In genomic region chr5:36712719-36713118, GRCh38 we compare ENCODE assay signal across 28 cellular contexts.
"Had no signal": no experiment of that assay in that cellular context is flagged by ENCODE, and none has a peak within 500 bp of the region (broad histone marks: within the 10 kb centered on the region; RNA-seq: fewer than 3 reads in every experiment).

No MANE protein-coding gene starts in this region.

- H3K27me3 Mint-ChIP-seq: activated naive CD8-positive, alpha-beta T cell treated with anti-CD3 and anti-CD28 coated beads, Interleukin-2, amount 50 U/mL, for 24 hours had no signal

- H3K36me3 Mint-ChIP-seq: brain had no signal

- H3K4me3 ChIP-seq: MG63, Peyer's patch, SJCRH30 had no signal

- H3K27ac ChIP-seq: Peyer's patch, RWPE1, SJCRH30 had no signal

- H3K36me3 ChIP-seq: MG63, Peyer's patch, SJCRH30 had no signal

- DNase-seq: activated CD4-positive, alpha-beta T cell treated with anti-CD3 and anti-CD28 coated beads for 4 hours; activated CD4-positive, alpha-beta T cell treated with anti-CD3 and anti-CD28 coated beads, Interleukin-2, amount 50 U/mL, for 4 hours; activated CD8-positive, alpha-beta memory T cell treated with anti-CD3 and anti-CD28 coated beads, Interleukin-2, amount 50 U/mL, for 48 hours; activated CD8-positive, alpha-beta T cell treated with anti-CD3 and anti-CD28 coated beads, Interleukin-2, amount 10 ng/mL, durations not matched to agents 7 days and 5 days; activated effector memory CD4-positive, alpha-beta T cell treated with anti-CD3 and anti-CD28 coated beads, Interleukin-2, amount 50 U/mL, for 16 hours; activated naive CD4-positive, alpha-beta T cell treated with Interleukin-2 at 50 U/mL for 16 hours; activated naive CD8-positive, alpha-beta T cell treated with anti-CD3 and anti-CD28 coated beads, Interleukin-2, amount 50 U/mL, for 24 hours; activated T-cell treated with anti-CD3 and anti-CD28 coated beads, Interleukin-2, amount 50 U/mL, for 1 hour; amygdala; MG63; NCI-H1105; NCI-H1436; NCI-H1694 treated with DMSO at 0.1 percent for 48 hours; NCI-H2029 treated with DMSO at 0.1 percent for 48 hours; NCI-H345; NCI-H510A; NCI-H526 treated with DMSO at 0.1 percent for 48 hours; Peyer's patch; Right ventricle myocardium superior; SJCRH30; SK-N-SH; T-helper 1 cell had no signal

- H3K27ac Mint-ChIP-seq: activated CD8-positive, alpha-beta T cell treated with anti-CD3 and anti-CD28 coated beads, Interleukin-2, amount 10 ng/mL, durations not matched to agents 7 days and 5 days; activated naive CD4-positive, alpha-beta T cell treated with anti-CD3 and anti-CD28 coated beads, Interleukin-2, amount 50 U/mL, for 72 hours; activated naive CD8-positive, alpha-beta T cell treated with anti-CD3 and anti-CD28 coated beads, Interleukin-2, amount 50 U/mL, for 24 hours; activated T-helper 1 cell treated with anti-CD3 and anti-CD28 coated beads, Interleukin-12 subunit alpha, Interleukin-12 subunit beta, Interleukin-2, Interleukin-4 antibody, amounts not matched to agents 30 ng/mL and 10 ng/mL and 1 ng/mL, durations not matched to agents 14 hours and 24 hours and 36 hours had no signal

- H3K4me2 ChIP-seq: SK-N-SH had no signal

- H3K4me1 Mint-ChIP-seq: activated naive CD8-positive, alpha-beta T cell treated with anti-CD3 and anti-CD28 coated beads, Interleukin-2, amount 50 U/mL, for 24 hours had no signal

- H3K9me3 Mint-ChIP-seq: activated T-helper 1 cell treated with anti-CD3 and anti-CD28 coated beads, Interleukin-12 subunit alpha, Interleukin-12 subunit beta, Interleukin-2, Interleukin-4 antibody, amounts not matched to agents 30 ng/mL and 10 ng/mL and 1 ng/mL, durations not matched to agents 14 hours and 24 hours and 36 hours had no signal

- H3K4me1 ChIP-seq: Peyer's patch, SJCRH30 had no signal

- H3K27me3 ChIP-seq: MG63, Peyer's patch, SJCRH30 had no signal

- H3K9me3 ChIP-seq: MG63, Peyer's patch, SK-N-SH had no signal

- ATAC-seq: activated CD4-positive, CD25-positive, alpha-beta regulatory T cell treated with anti-CD3 and anti-CD28 coated beads, Interleukin-2, amount 50 U/mL, for 24 hours; activated CD8-positive, alpha-beta T cell treated with anti-CD3 and anti-CD28 coated beads, Interleukin-2, amount 10 ng/mL, durations not matched to agents 7 days and 5 days; activated naive CD8-positive, alpha-beta T cell treated with anti-CD3 and anti-CD28 coated beads, Interleukin-2, amount 50 U/mL, for 24 hours had no signal

- H3K4me3 Mint-ChIP-seq: activated CD8-positive, alpha-beta T cell treated with anti-CD3 and anti-CD28 coated beads, Interleukin-2, amount 10 ng/mL, durations not matched to agents 7 days and 5 days; activated naive CD8-positive, alpha-beta T cell treated with anti-CD3 and anti-CD28 coated beads, Interleukin-2, amount 50 U/mL, for 24 hours; activated T-helper 1 cell treated with anti-CD3 and anti-CD28 coated beads, Interleukin-12 subunit alpha, Interleukin-12 subunit beta, Interleukin-2, Interleukin-4 antibody, amounts not matched to agents 30 ng/mL and 10 ng/mL and 1 ng/mL, durations not matched to agents 14 hours and 24 hours and 36 hours; brain had no signal

- FAIRE-seq: astrocyte had no signal

- H3K9ac ChIP-seq: SK-N-SH had no signal
